26 cellular contexts compared by ENCODE assay signal in genomic region chr3:150240891-150241290, GRCh38.
"Had no signal": no experiment of that assay in that cellular context is flagged by ENCODE, and none has a peak within 500 bp of the region (broad histone marks: within the 10 kb centered on the region; RNA-seq: fewer than 3 reads in every experiment).

No MANE protein-coding gene starts in this region.

- H3K4me1 Mint-ChIP-seq: activated naive CD4-positive, alpha-beta T cell treated with anti-CD3 and anti-CD28 coated beads, Interleukin-2, amount 10 ng/mL, durations not matched to agents 7 days and 5 days; central memory CD8-positive, alpha-beta T cell had no signal

- H3K27ac ChIP-seq: breast epithelium, esophagus squamous epithelium, gastrocnemius medialis, lower lobe of right lung, ovary, prostate gland, upper lobe of right lung had no signal

- H3K36me3 Mint-ChIP-seq: activated CD4-positive, alpha-beta memory T cell treated with anti-CD3 and anti-CD28 coated beads for 36 hours; activated naive CD4-positive, alpha-beta T cell treated with anti-CD3 and anti-CD28 coated beads, Interleukin-2, amount 10 ng/mL, durations not matched to agents 7 days and 5 days; mesothelial cell of epicardium; naive thymus-derived CD8-positive, alpha-beta T cell had no signal

- H3K4me3 ChIP-seq: breast epithelium, esophagus squamous epithelium, gastrocnemius medialis, lower lobe of right lung, ovary, prostate gland, upper lobe of right lung had no signal

- H3K9me3 ChIP-seq: breast epithelium, esophagus squamous epithelium, gastrocnemius medialis, lower lobe of right lung, ovary, prostate gland, upper lobe of right lung had no signal

- DNase-seq: activated CD4-positive, alpha-beta memory T cell treated with anti-CD3 and anti-CD28 coated beads for 36 hours; activated CD4-positive, alpha-beta T cell treated with anti-CD3 and anti-CD28 coated beads for 4 hours; activated CD4-positive, CD25-positive, alpha-beta regulatory T cell; activated effector memory CD4-positive, alpha-beta T cell treated with Interleukin-2 at 50 U/mL for 16 hours; activated naive CD4-positive, alpha-beta T cell treated with anti-CD3 and anti-CD28 coated beads, Interleukin-2, amount 10 ng/mL, durations not matched to agents 7 days and 5 days; activated T-cell treated with anti-CD3 and anti-CD28 coated beads, Interleukin-2, amount 50 U/mL, for 72 hours; effector memory CD4-positive, alpha-beta T cell; esophagus squamous epithelium; gastrocnemius medialis; head of caudate nucleus; left colon; lower lobe of right lung; naive thymus-derived CD8-positive, alpha-beta T cell; ovary; stimulated activated CD4-positive, alpha-beta T cell treated with anti-CD3 and anti-CD28 coated beads, Interleukin-4, amount 100 ng/mL, for 24 hours; stimulated activated naive CD8-positive, alpha-beta T cell treated with anti-CD3 and anti-CD28 coated beads, Interleukin-15, Interleukin-2, amounts not matched to agents 100 U/mL and 50 U/mL, for 24 hours; T1000; upper lobe of right lung had no signal

- H3K36me3 ChIP-seq: breast epithelium, esophagus squamous epithelium, gastrocnemius medialis, lower lobe of right lung, ovary, prostate gland, upper lobe of right lung had no signal

- H3K4me3 Mint-ChIP-seq: activated CD4-positive, alpha-beta memory T cell treated with anti-CD3 and anti-CD28 coated beads for 36 hours; activated naive CD4-positive, alpha-beta T cell treated with anti-CD3 and anti-CD28 coated beads, Interleukin-2, amount 10 ng/mL, durations not matched to agents 7 days and 5 days; activated T-cell treated with anti-CD3 and anti-CD28 coated beads, Interleukin-2, amount 50 U/mL, for 72 hours; central memory CD8-positive, alpha-beta T cell; mesothelial cell of epicardium; naive thymus-derived CD8-positive, alpha-beta T cell; T-helper 1 cell treated with Interleukin-12 subunit alpha and Interleukin-12 subunit beta and Interleukin-4 antibody, amounts not matched to agents 30 μg/mL and 1 μg/mL, for 36 hours had no signal

- FAIRE-seq: colon, endothelial cell of umbilical vein, keratinocyte had no signal

- ATAC-seq: activated T-cell treated with anti-CD3 and anti-CD28 coated beads, Interleukin-2, amount 50 U/mL, for 72 hours; gastrocnemius medialis; left colon; lower lobe of right lung; naive thymus-derived CD8-positive, alpha-beta T cell; stimulated activated naive CD8-positive, alpha-beta T cell treated with anti-CD3 and anti-CD28 coated beads, Interleukin-15, Interleukin-2, amounts not matched to agents 100 U/mL and 50 U/mL, for 24 hours; upper lobe of right lung had no signal

- H3K27ac Mint-ChIP-seq: activated CD4-positive, alpha-beta memory T cell treated with anti-CD3 and anti-CD28 coated beads for 36 hours; activated naive CD4-positive, alpha-beta T cell treated with anti-CD3 and anti-CD28 coated beads, Interleukin-2, amount 10 ng/mL, durations not matched to agents 7 days and 5 days; activated T-cell treated with anti-CD3 and anti-CD28 coated beads, Interleukin-2, amount 50 U/mL, for 72 hours; mesothelial cell of epicardium; naive thymus-derived CD8-positive, alpha-beta T cell; T-helper 1 cell treated with Interleukin-12 subunit alpha and Interleukin-12 subunit beta and Interleukin-4 antibody, amounts not matched to agents 30 μg/mL and 1 μg/mL, for 36 hours had no signal

- H3K27me3 ChIP-seq: breast epithelium, esophagus squamous epithelium, gastrocnemius medialis, ovary, upper lobe of right lung had no signal

- H3K9me3 Mint-ChIP-seq: activated CD4-positive, alpha-beta memory T cell treated with anti-CD3 and anti-CD28 coated beads for 36 hours; activated naive CD4-positive, alpha-beta T cell treated with anti-CD3 and anti-CD28 coated beads, Interleukin-2, amount 10 ng/mL, durations not matched to agents 7 days and 5 days; activated T-cell treated with anti-CD3 and anti-CD28 coated beads, Interleukin-2, amount 50 U/mL, for 72 hours; central memory CD8-positive, alpha-beta T cell; naive thymus-derived CD8-positive, alpha-beta T cell; T-helper 1 cell treated with Interleukin-12 subunit alpha and Interleukin-12 subunit beta and Interleukin-4 antibody, amounts not matched to agents 30 μg/mL and 1 μg/mL, for 36 hours had no signal
